ENCODE assay signal across 8 cellular contexts in genomic region chr16:3065069-3065741, GRCh38. TPM values are rescaled to one million over a fixed set of nuclear protein-coding genes. Genes with fewer than 3 reads are reported as not detected.
A peak's percentile ranks its signal among the peaks of the same experiment; 100 is the strongest.
DNase-seq lines count a peak whose midpoint lies in the region; ATAC-seq lines count a peak whose summit lies in the region.

IL32 (plus strand) TSS chr16:3065640; CDS start chr16:3065812, 172 bp downstream.

- H3K36me3 ChIP-seq in SJSA1 = 0 out of 2 replicates have a peak, but pooled peaks cover 8% of the 10 kb centered on the region

- H3K4me1 ChIP-seq in SJSA1 (replicated peaks) = peaks cover 24% of the 10 kb centered on the region

- peak within 1 kb of the TSS; percentile 35 for H3K4me3 ChIP-seq in SJSA1

- DNase-seq in GM03348 (ENCODE audit: low spot score) (peak; percentile 89), SJSA1 (ENCODE audit: low read depth in 1 of 2, low spot score in 2 of 2) (peak; percentile 88 to 92), amniotic epithelial cell (ENCODE audit: low read depth) (peak; percentile 59), kidney tubule cell (ENCODE audit: low spot score) (peak; percentile 96), NCI-H1694 treated with DMSO at 0.1 percent for 48 hours (lab: John Stamatoyannopoulos, UW) (no peak)
- peak; percentile 50 for DNase-seq in stimulated activated CD8-positive, alpha-beta memory T cell treated with anti-CD3 and anti-CD28 coated beads, Interleukin-12 subunit alpha, Interleukin-12 subunit beta, amount 100 ng/mL, for 4 hours (ENCODE audit: low read depth)

- H3K27ac ChIP-seq in SJSA1 = peak within 1 kb of the TSS; percentile 87

- no peaks in the 10 kb centered on the region for H3K9me3 ChIP-seq in SJSA1 (replicated peaks)

- ATAC-seq in HG03457 (IDR thresholded peaks at IDR 0.05; ENCODE audit: unreplicated experiment) = no peak
- no peak for ATAC-seq in GM18517 (IDR thresholded peaks at IDR 0.05; ENCODE audit: unreplicated experiment)

- H3K27me3 ChIP-seq in SJSA1 (replicated peaks) = no peaks in the 10 kb centered on the region

RNA-seq across cellular contexts. Expression of gene IL32, which starts in this region (rescaled TPM):
- total RNA-seq in SJSA1 (2014; rRNA removed; shearing (Covaris generic)) = 99.8 and 160 TPM in 2 replicates
